28 cellular contexts compared by ENCODE assay signal in genomic region chr4:115906428-115906827, GRCh38.
"Had no signal": no experiment of that assay in that cellular context is flagged by ENCODE, and none has a peak within 500 bp of the region (broad histone marks: within the 10 kb centered on the region; RNA-seq: fewer than 3 reads in every experiment).

No MANE protein-coding gene starts in this region.

- H3K4me3 ChIP-seq: left ventricle myocardium inferior, lung, mucosa of descending colon, skin epidermis, upper lobe of right lung had no signal

- H3K27ac ChIP-seq: left ventricle myocardium inferior, neutrophil, skin epidermis, upper lobe of right lung had no signal

- H3K4me3 Mint-ChIP-seq: activated CD4-positive, alpha-beta memory T cell treated with anti-CD3 and anti-CD28 coated beads for 36 hours; activated CD4-positive, alpha-beta T cell treated with anti-CD3 and anti-CD28 coated beads, Interleukin-2, amount 10 ng/mL, durations not matched to agents 24 days and 14 days; activated naive CD4-positive, alpha-beta T cell treated with anti-CD3 and anti-CD28 coated beads, Interleukin-2, amount 50 U/mL, for 24 hours; activated naive CD8-positive, alpha-beta T cell treated with anti-CD3 and anti-CD28 coated beads, Interleukin-2, amount 50 U/mL, for 24 hours; natural killer cell treated with Interleukin-12 subunit alpha and Interleukin-12 subunit beta and Interleukin-15 and Interleukin-18, amount 100 ng/mL, for 72 hours; stimulated activated effector memory CD8-positive, alpha-beta T cell treated with anti-CD3 and anti-CD28 coated beads, Interleukin-12 subunit alpha, Interleukin-12 subunit beta, amount 100 ng/mL, for 72 hours; stimulated activated naive CD8-positive, alpha-beta T cell treated with anti-CD3 and anti-CD28 coated beads, Interleukin-15, Interleukin-2, amounts not matched to agents 100 ng/mL and 50 ng/mL, for 24 hours; T-helper 17 cell had no signal

- H3K4me1 ChIP-seq: left ventricle myocardium inferior, upper lobe of right lung had no signal

- H3K9me3 Mint-ChIP-seq: activated T-helper 2 cell treated with anti-CD3 and anti-CD28 coated beads, Interferon-gamma antibody, Interleukin-2, Interleukin-4, amounts not matched to agents 10 μg/mL and 5 μg/mL and 100 μg/mL, durations not matched to agents 14 hours and 24 hours and 36 hours; natural killer cell treated with Interleukin-12 subunit alpha and Interleukin-12 subunit beta and Interleukin-15 and Interleukin-18, amount 100 ng/mL, for 72 hours had no signal

- H3K27me3 Mint-ChIP-seq: activated CD4-positive, alpha-beta memory T cell treated with anti-CD3 and anti-CD28 coated beads for 36 hours; activated CD4-positive, alpha-beta T cell treated with anti-CD3 and anti-CD28 coated beads, Interleukin-2, amount 10 ng/mL, durations not matched to agents 24 days and 14 days; activated naive CD4-positive, alpha-beta T cell treated with anti-CD3 and anti-CD28 coated beads, Interleukin-2, amount 50 U/mL, for 24 hours; activated naive CD8-positive, alpha-beta T cell treated with anti-CD3 and anti-CD28 coated beads, Interleukin-2, amount 50 U/mL, for 24 hours; natural killer cell treated with Interleukin-12 subunit alpha and Interleukin-12 subunit beta and Interleukin-15 and Interleukin-18, amount 100 ng/mL, for 72 hours; stimulated activated naive CD8-positive, alpha-beta T cell treated with anti-CD3 and anti-CD28 coated beads, Interleukin-15, Interleukin-2, amounts not matched to agents 100 ng/mL and 50 ng/mL, for 24 hours; T-helper 17 cell had no signal

- H3K36me3 Mint-ChIP-seq: activated CD4-positive, alpha-beta memory T cell treated with anti-CD3 and anti-CD28 coated beads for 36 hours; activated naive CD4-positive, alpha-beta T cell treated with anti-CD3 and anti-CD28 coated beads, Interleukin-2, amount 50 U/mL, for 24 hours; stimulated activated effector memory CD8-positive, alpha-beta T cell treated with anti-CD3 and anti-CD28 coated beads, Interleukin-12 subunit alpha, Interleukin-12 subunit beta, amount 100 ng/mL, for 72 hours had no signal

- H3K9me3 ChIP-seq: mucosa of descending colon, neutrophil, upper lobe of right lung had no signal

- ATAC-seq: activated naive CD8-positive, alpha-beta T cell treated with anti-CD3 and anti-CD28 coated beads, Interleukin-2, amount 50 U/mL, for 24 hours; mucosa of descending colon; natural killer cell treated with Interleukin-12 subunit alpha and Interleukin-12 subunit beta and Interleukin-15 and Interleukin-18, amount 100 ng/mL, for 72 hours; sciatic nerve; stimulated activated effector memory CD8-positive, alpha-beta T cell treated with anti-CD3 and anti-CD28 coated beads, Interleukin-12 subunit alpha, Interleukin-12 subunit beta, amount 100 ng/mL, for 72 hours; T-helper 17 cell; upper lobe of right lung had no signal

- H3K27ac Mint-ChIP-seq: activated CD4-positive, alpha-beta memory T cell treated with anti-CD3 and anti-CD28 coated beads for 36 hours; activated CD4-positive, alpha-beta T cell treated with anti-CD3 and anti-CD28 coated beads, Interleukin-2, amount 10 ng/mL, durations not matched to agents 24 days and 14 days; activated naive CD4-positive, alpha-beta T cell treated with anti-CD3 and anti-CD28 coated beads, Interleukin-2, amount 50 U/mL, for 24 hours; activated naive CD8-positive, alpha-beta T cell treated with anti-CD3 and anti-CD28 coated beads, Interleukin-2, amount 50 U/mL, for 24 hours; activated T-helper 2 cell treated with anti-CD3 and anti-CD28 coated beads, Interferon-gamma antibody, Interleukin-2, Interleukin-4, amounts not matched to agents 10 μg/mL and 5 μg/mL and 100 μg/mL, durations not matched to agents 14 hours and 24 hours and 36 hours; natural killer cell treated with Interleukin-12 subunit alpha and Interleukin-12 subunit beta and Interleukin-15 and Interleukin-18, amount 100 ng/mL, for 72 hours; stimulated activated effector memory CD8-positive, alpha-beta T cell treated with anti-CD3 and anti-CD28 coated beads, Interleukin-12 subunit alpha, Interleukin-12 subunit beta, amount 100 ng/mL, for 72 hours; stimulated activated naive CD8-positive, alpha-beta T cell treated with anti-CD3 and anti-CD28 coated beads, Interleukin-15, Interleukin-2, amounts not matched to agents 100 ng/mL and 50 ng/mL, for 24 hours; T-helper 17 cell had no signal

- H3K27me3 ChIP-seq: neutrophil, upper lobe of right lung had no signal

- FAIRE-seq: endometrium, frontal cortex had no signal

- H3K4me1 Mint-ChIP-seq: activated CD4-positive, alpha-beta T cell treated with anti-CD3 and anti-CD28 coated beads, Interleukin-2, amount 10 ng/mL, durations not matched to agents 24 days and 14 days; activated naive CD4-positive, alpha-beta T cell treated with anti-CD3 and anti-CD28 coated beads, Interleukin-2, amount 50 U/mL, for 24 hours; activated naive CD8-positive, alpha-beta T cell treated with anti-CD3 and anti-CD28 coated beads, Interleukin-2, amount 50 U/mL, for 24 hours; stimulated activated effector memory CD8-positive, alpha-beta T cell treated with anti-CD3 and anti-CD28 coated beads, Interleukin-12 subunit alpha, Interleukin-12 subunit beta, amount 100 ng/mL, for 72 hours; T-helper 17 cell had no signal

- DNase-seq: activated CD4-positive, alpha-beta memory T cell treated with anti-CD3 and anti-CD28 coated beads for 36 hours; activated CD4-positive, alpha-beta T cell treated with anti-CD3 and anti-CD28 coated beads, Interleukin-2, amount 10 ng/mL, durations not matched to agents 24 days and 14 days; activated CD4-positive, CD25-positive, alpha-beta regulatory T cell treated with anti-CD3 and anti-CD28 coated beads, Interleukin-2, amount 50 U/mL, for 72 hours; activated CD8-positive, alpha-beta memory T cell treated with anti-CD3 and anti-CD28 coated beads, Interleukin-2, amount 50 U/mL, for 4 hours; activated naive CD8-positive, alpha-beta T cell treated with anti-CD3 and anti-CD28 coated beads, Interleukin-2, amount 50 U/mL, for 24 hours; activated T-cell treated with anti-CD3 and anti-CD28 coated beads, Interleukin-2, amount 50 U/mL, for 1 hour; amygdala; caudate nucleus; dermis blood vessel endothelial cell; effector CD4-positive, alpha-beta T cell; islet precursor cell; left ventricle myocardium inferior; mucosa of descending colon; stimulated activated CD4-positive, alpha-beta T cell treated with anti-CD3 and anti-CD28 coated beads, Interleukin-4, amount 100 ng/mL, for 24 hours; T-helper 17 cell; T1000; upper lobe of right lung had no signal
